In genomic region chr6:140058846-140059245, GRCh38 we compare ENCODE assay signal across 17 cellular contexts.
"Had no signal": no experiment of that assay in that cellular context is flagged by ENCODE, and none has a peak within 500 bp of the region (broad histone marks: within the 10 kb centered on the region; RNA-seq: fewer than 3 reads in every experiment).

No MANE protein-coding gene starts in this region.

- H3K9me3 Mint-ChIP-seq: natural killer cell had no signal

- H3K4me3 Mint-ChIP-seq: mesothelial cell of epicardium, natural killer cell, neural crest cell had no signal

- H3K9me3 ChIP-seq: colonic mucosa, suprapubic skin, thyroid gland, upper lobe of left lung, uterus had no signal

- H3K79me2 ChIP-seq: hepatocyte had no signal

- H3K27me3 ChIP-seq: colonic mucosa, foreskin keratinocyte, hepatocyte, suprapubic skin, thyroid gland, upper lobe of left lung, uterus had no signal

- H3K4me1 Mint-ChIP-seq: natural killer cell had no signal

- H3K36me3 ChIP-seq: colonic mucosa, suprapubic skin, thyroid gland, upper lobe of left lung, uterus had no signal

- H2AFZ ChIP-seq: hepatocyte had no signal

- H3K4me3 ChIP-seq: colonic mucosa, hepatocyte, smooth muscle cell, suprapubic skin, thyroid gland, upper lobe of left lung, uterus had no signal

- H3K4me2 ChIP-seq: hepatocyte, smooth muscle cell had no signal

- H3K27ac Mint-ChIP-seq: mesothelial cell of epicardium, natural killer cell had no signal

- H3K36me3 Mint-ChIP-seq: natural killer cell had no signal

- H3K27ac ChIP-seq: colonic mucosa, foreskin keratinocyte, hepatocyte, suprapubic skin, thyroid gland, upper lobe of left lung, uterus had no signal

- DNase-seq: colonic mucosa; dermis blood vessel endothelial cell; foreskin keratinocyte; left colon; left ventricle myocardium superior; natural killer cell; posterior cingulate gyrus; stimulated activated CD4-positive, alpha-beta T cell treated with anti-CD3 and anti-CD28 coated beads, Interleukin-2, amount 100 ng/mL, for 48 hours; stimulated activated naive CD4-positive, alpha-beta T cell treated with Interleukin-2 at 50 U/mL for 16 hours; thyroid gland; upper lobe of left lung; uterus had no signal

- ATAC-seq: foreskin keratinocyte, left colon, left ventricle myocardium superior, natural killer cell had no signal

- H3K4me1 ChIP-seq: colonic mucosa had no signal
